ENCODE assay signal across 14 cellular contexts in genomic region chr1:193456883-193457282, GRCh38.
A peak's percentile ranks its signal among the peaks of the same experiment; 100 is the strongest.
DNase-seq lines count a peak whose midpoint lies in the region; ATAC-seq and TF ChIP-seq lines count a peak whose summit lies in the region.
"Had no signal": no experiment of that assay in that cellular context is flagged by ENCODE, and none has a peak within 500 bp of the region (broad histone marks: within the 10 kb centered on the region; RNA-seq: fewer than 3 reads in every experiment).

No MANE protein-coding gene starts in this region.

- no peaks in the 10 kb centered on the region for H3K9me3 Mint-ChIP-seq in CD8-positive, alpha-beta memory T cell
- H3K9me3 Mint-ChIP-seq in osteocyte (ENCODE audit: unreplicated experiment), result no peaks in the 10 kb centered on the region
- H3K9me3 Mint-ChIP-seq: stimulated activated memory B cell treated with anti-CD40 and anti-IgM and Interleukin-4, amounts not matched to agents 10 μg/mL and 1 μg/mL and 100 μg/mL, for 72 hours had no signal

- H3K9me3 ChIP-seq in CD8-positive, alpha-beta memory T cell (ENCODE audit: low read length), result no peaks in the 10 kb centered on the region
- H3K9me3 ChIP-seq in tibial nerve, result no peaks in the 10 kb centered on the region

- POLR2A ChIA-PET in CD8-positive, alpha-beta memory T cell (lab: Charles Lee), result no interaction called here

- CTCF ChIA-PET in CD8-positive, alpha-beta memory T cell (lab: Charles Lee), result interaction anchor here (0.6 to 1.5 kb wide), 2 partner anchors 83 to 130 kb away, joined by 3 to 4 read pairs; no protein-coding TSS in a partner anchor

- peaks cover 0 to 8% (median 2%) of the 10 kb centered on the region in 3 donors for H3K36me3 Mint-ChIP-seq in CD8-positive, alpha-beta memory T cell
- H3K36me3 Mint-ChIP-seq in osteocyte (ENCODE audit: unreplicated experiment), result no peaks in the 10 kb centered on the region
- H3K36me3 Mint-ChIP-seq: stimulated activated memory B cell treated with anti-CD40 and anti-IgM and Interleukin-4, amounts not matched to agents 10 μg/mL and 1 μg/mL and 100 μg/mL, for 72 hours had no signal

- no peaks in the 10 kb centered on the region for H3K27me3 ChIP-seq in CD8-positive, alpha-beta memory T cell (ENCODE audit: insufficient read depth, low read length, poor library complexity, severe bottlenecking)
- H3K27me3 ChIP-seq in tibial nerve, result no peaks in the 10 kb centered on the region

- no peak overlapping the region for H3K4me3 ChIP-seq in CD8-positive, alpha-beta memory T cell (ENCODE audit: low read length)
- H3K4me3 ChIP-seq in tibial nerve, result no peak overlapping the region

- H3K27me3 Mint-ChIP-seq in CD8-positive, alpha-beta memory T cell, result no peaks in the 10 kb centered on the region
- no peaks in the 10 kb centered on the region for H3K27me3 Mint-ChIP-seq in osteocyte (ENCODE audit: unreplicated experiment)
- H3K27me3 Mint-ChIP-seq: stimulated activated memory B cell treated with anti-CD40 and anti-IgM and Interleukin-4, amounts not matched to agents 10 μg/mL and 1 μg/mL and 100 μg/mL, for 72 hours had no signal

- H3K4me1 Mint-ChIP-seq in CD8-positive, alpha-beta memory T cell, result peaks cover 26 to 32% (median 30%) of the 10 kb centered on the region in 3 donors
- H3K4me1 Mint-ChIP-seq in osteocyte (ENCODE audit: unreplicated experiment), result no peaks in the 10 kb centered on the region
- H3K4me1 Mint-ChIP-seq: stimulated activated memory B cell treated with anti-CD40 and anti-IgM and Interleukin-4, amounts not matched to agents 10 μg/mL and 1 μg/mL and 100 μg/mL, for 72 hours had no signal

- ATAC-seq in GM21367 (IDR thresholded peaks at IDR 0.05; ENCODE audit: unreplicated experiment), result peak; percentile 84
- peak; percentile 58 for ATAC-seq in HG02981 (IDR thresholded peaks at IDR 0.05; ENCODE audit: unreplicated experiment)
- no peak for ATAC-seq in GM19023 (IDR thresholded peaks at IDR 0.05; ENCODE audit: unreplicated experiment)
- ATAC-seq: PC-3; stimulated activated memory B cell treated with anti-CD40 and anti-IgM and Interleukin-4, amounts not matched to agents 10 μg/mL and 1 μg/mL and 100 μg/mL, for 72 hours had no signal

- TF ChIP-seq CTCF in osteocyte (IDR thresholded peaks at IDR 0.05) (no peak), tibial nerve (IDR thresholded peaks at IDR 0.05) (no peak)

- TF ChIP-seq POLR2A in tibial nerve (IDR thresholded peaks at IDR 0.05), result no peak

- peak overlapping the region; percentile 48 for H3K27ac ChIP-seq in CD8-positive, alpha-beta memory T cell (ENCODE audit: low read depth, low read length)
- H3K27ac ChIP-seq in tibial nerve, result no peak overlapping the region

- DNase-seq in CD8-positive, alpha-beta memory T cell, result no peak
- DNase-seq in amniotic epithelial cell (ENCODE audit: low read depth) (peak; percentile 41), osteocyte (ENCODE audit: extremely low spot score, unreplicated experiment) (no peak), pons (ENCODE audit: low spot score) (no peak), tibial nerve (ENCODE audit: low spot score in 2 of 2) (no peak)
- DNase-seq: activated CD4-positive, alpha-beta T cell treated with anti-CD3 and anti-CD28 coated beads, Interleukin-2, amount 50 U/mL, for 4 hours; activated naive CD4-positive, alpha-beta T cell treated with anti-CD3 and anti-CD28 coated beads, Interleukin-2, amount 50 U/mL, for 16 hours; KBM-7; mesenchymal stem cell; PC-3 had no signal

- peaks cover 5% of the 10 kb centered on the region for H3K4me1 ChIP-seq in CD8-positive, alpha-beta memory T cell (ENCODE audit: insufficient read depth, low read length)
- H3K4me1 ChIP-seq in tibial nerve, result peaks cover 0 to 5% (median 0%) of the 10 kb centered on the region in 4 donors

- WGBS in tibial nerve, 2 donors, result 59 to 76% methylated on average over 1 of the region's 1 CpG

- H3K4me3 Mint-ChIP-seq in CD8-positive, alpha-beta memory T cell, result no peak overlapping the region
- no peak overlapping the region for H3K4me3 Mint-ChIP-seq in osteocyte (ENCODE audit: unreplicated experiment)
- H3K4me3 Mint-ChIP-seq: stimulated activated memory B cell treated with anti-CD40 and anti-IgM and Interleukin-4, amounts not matched to agents 10 μg/mL and 1 μg/mL and 100 μg/mL, for 72 hours had no signal

- H3K27ac Mint-ChIP-seq in CD8-positive, alpha-beta memory T cell, result no peak overlapping the region
- no peak overlapping the region for H3K27ac Mint-ChIP-seq in osteocyte (ENCODE audit: unreplicated experiment)
- H3K27ac Mint-ChIP-seq: stimulated activated memory B cell treated with anti-CD40 and anti-IgM and Interleukin-4, amounts not matched to agents 10 μg/mL and 1 μg/mL and 100 μg/mL, for 72 hours had no signal

- TF ChIP-seq EP300 in tibial nerve (IDR thresholded peaks at IDR 0.05), result no peak

- no peaks in the 10 kb centered on the region for H3K36me3 ChIP-seq in CD8-positive, alpha-beta memory T cell (ENCODE audit: insufficient read depth, low read length)
- H3K36me3 ChIP-seq in tibial nerve, result no peaks in the 10 kb centered on the region
